Comparison of ENCODE assay signal across 9 cellular contexts in genomic region chr5:148469446-148470062, GRCh38.
DNase-seq lines count a peak whose midpoint lies in the region; ATAC-seq, FAIRE-seq and TF ChIP-seq lines count a peak whose summit lies in the region.
"Had no signal": no experiment of that assay in that cellular context is flagged by ENCODE, and none has a peak within 500 bp of the region (broad histone marks: within the 10 kb centered on the region; RNA-seq: fewer than 3 reads in every experiment).

No MANE protein-coding gene starts in this region.

- ATAC-seq in CD4-positive, alpha-beta T cell (ENCODE audit: poor library complexity): no peak

- H3K27ac ChIP-seq in astrocyte (ENCODE audit: low read depth, low read length) (no peak overlapping the region), left ventricle myocardium inferior (replicated peaks) (peak overlapping the region; percentile 82), sigmoid colon (peak overlapping the region; percentile 11 to 65 (median 29))
- H3K27ac ChIP-seq in CD4-positive, alpha-beta T cell (ENCODE audit: low read depth, low read length): no peak overlapping the region

- WGBS in sigmoid colon, 2 donors: 57 to 72% methylated on average over 5 of the region's 5 CpGs

- intact Hi-C loops in left ventricle myocardium inferior (cut with micrococcal nuclease) (no loop called here), sigmoid colon (cut with DNase I) (loop anchor here (5.0 kb wide), 1 partner anchor 93 kb away; no protein-coding TSS in a partner anchor), posterior vena cava (cut with DNase I) (no loop called here)
- intact Hi-C loops in CD4-positive, alpha-beta T cell (cut with DNase I, micrococcal nuclease): no loop called here

- TF ChIP-seq EP300 in sigmoid colon (IDR thresholded peaks at IDR 0.05): no peak

- DNase-seq in HCEC 1CT (peak; percentile 52), astrocyte (ENCODE audit: low read depth) (peak; percentile 77), left ventricle myocardium inferior (peak; percentile 40), sigmoid colon (peak; percentile 66), SK-N-DZ (ENCODE audit: low spot score) (no peak), posterior vena cava (ENCODE audit: low spot score) (no peak)
- DNase-seq in stimulated activated CD4-positive, alpha-beta T cell treated with anti-CD3 and anti-CD28 coated beads, Interleukin-2, amount 100 ng/mL, for 48 hours: no peak
- DNase-seq in CD4-positive, alpha-beta T cell: no peak

- no peak overlapping the region for H3K4me3 Mint-ChIP-seq in astrocyte (ENCODE audit: unreplicated experiment)
- H3K4me3 Mint-ChIP-seq in CD4-positive, alpha-beta T cell: no peak overlapping the region

- no peak for TF ChIP-seq CTCF in astrocyte (IDR thresholded peaks at IDR 0.05; ENCODE audit: insufficient read depth, low read depth, low read length)
- TF ChIP-seq CTCF in left ventricle myocardium inferior (IDR thresholded peaks at IDR 0.05; ENCODE audit: borderline replicate concordance): no peak
- TF ChIP-seq CTCF in sigmoid colon (IDR thresholded peaks at IDR 0.05): no peak
- TF ChIP-seq CTCF in CD4-positive, alpha-beta T cell (IDR thresholded peaks at IDR 0.05): no peak

- H3K36me3 Mint-ChIP-seq in astrocyte (ENCODE audit: low read depth, unreplicated experiment): no peaks in the 10 kb centered on the region
- H3K36me3 Mint-ChIP-seq in CD4-positive, alpha-beta T cell (ENCODE audit: low read depth): no peaks in the 10 kb centered on the region

- H3K4me1 Mint-ChIP-seq in astrocyte (ENCODE audit: low read depth, unreplicated experiment): peaks cover 3% of the 10 kb centered on the region
- H3K4me1 Mint-ChIP-seq in CD4-positive, alpha-beta T cell (ENCODE audit: low read depth): no peaks in the 10 kb centered on the region

- H3K36me3 ChIP-seq in astrocyte (ENCODE audit: insufficient read depth, low read length): no peaks in the 10 kb centered on the region
- no peaks in the 10 kb centered on the region for H3K36me3 ChIP-seq in left ventricle myocardium inferior
- no peaks in the 10 kb centered on the region for H3K36me3 ChIP-seq in sigmoid colon

- no peaks in the 10 kb centered on the region for H3K27me3 Mint-ChIP-seq in astrocyte (ENCODE audit: low read depth, unreplicated experiment)
- H3K27me3 Mint-ChIP-seq in CD4-positive, alpha-beta T cell: peaks cover 5% of the 10 kb centered on the region

- H3K4me1 ChIP-seq in astrocyte (ENCODE audit: insufficient read depth, low read length) (peaks cover 5% of the 10 kb centered on the region), left ventricle myocardium inferior (peaks cover 35% of the 10 kb centered on the region), sigmoid colon (peaks cover 0 to 31% (median 20%) of the 10 kb centered on the region in 4 donors)

- no peak for FAIRE-seq in astrocyte (lab: Jason Lieb, UNC)
- FAIRE-seq: G401.6 had no signal

- no peaks in the 10 kb centered on the region for H3K79me2 ChIP-seq in astrocyte (ENCODE audit: insufficient read depth, low read length)

- H4K20me1 ChIP-seq in astrocyte (ENCODE audit: insufficient read depth, low read length): no peaks in the 10 kb centered on the region

- H3K27me3 ChIP-seq in astrocyte (ENCODE audit: insufficient read depth, low read length): no peaks in the 10 kb centered on the region
- H3K27me3 ChIP-seq in left ventricle myocardium inferior (ENCODE audit: low read depth): no peaks in the 10 kb centered on the region
- no peaks in the 10 kb centered on the region for H3K27me3 ChIP-seq in sigmoid colon
- H3K27me3 ChIP-seq in CD4-positive, alpha-beta T cell (ENCODE audit: control insufficient read depth, insufficient read depth, low read length): no peaks in the 10 kb centered on the region

- H2AFZ ChIP-seq in astrocyte (ENCODE audit: low read depth, low read length): peak overlapping the region; percentile 54

- H3K9me3 Mint-ChIP-seq in astrocyte (ENCODE audit: unreplicated experiment): no peaks in the 10 kb centered on the region
- no peaks in the 10 kb centered on the region for H3K9me3 Mint-ChIP-seq in CD4-positive, alpha-beta T cell

- H3K4me3 ChIP-seq in astrocyte (ENCODE audit: insufficient read depth, low read depth, low read length) (no peak overlapping the region), left ventricle myocardium inferior (no peak overlapping the region), sigmoid colon (no peak overlapping the region)

- no peak overlapping the region for H3K9ac ChIP-seq in astrocyte (ENCODE audit: low read length)

- H3K4me2 ChIP-seq in astrocyte (ENCODE audit: low read length): peak overlapping the region; percentile 17

- POLR2A ChIA-PET in CD4-positive, alpha-beta T cell (lab: Charles Lee): no interaction called here

- no peak overlapping the region for H3K27ac Mint-ChIP-seq in astrocyte (ENCODE audit: unreplicated experiment)
- H3K27ac Mint-ChIP-seq in CD4-positive, alpha-beta T cell: no peak overlapping the region

- H3K9me3 ChIP-seq in astrocyte (ENCODE audit: insufficient read depth, low read depth, low read length) (no peaks in the 10 kb centered on the region), left ventricle myocardium inferior (replicated peaks) (no peaks in the 10 kb centered on the region), sigmoid colon (no peaks in the 10 kb centered on the region)
- H3K9me3 ChIP-seq in CD4-positive, alpha-beta T cell (ENCODE audit: control insufficient read depth, low read length): no peaks in the 10 kb centered on the region

- no peak for TF ChIP-seq POLR2A in sigmoid colon (IDR thresholded peaks at IDR 0.05)

- CTCF ChIA-PET in CD4-positive, alpha-beta T cell (lab: Charles Lee): no interaction called here

Comparison
In these comparisons a context has a peak if more than half of its experiments do, and no peak if none do; other contexts are left out.
1. DNase-seq: peak in HCEC 1CT (single experiment), astrocyte (single experiment), left ventricle myocardium inferior (single experiment) and sigmoid colon (single experiment); none in stimulated activated CD4-positive, alpha-beta T cell treated with anti-CD3 and anti-CD28 coated beads, Interleukin-2, amount 100 ng/mL, for 48 hours (0 of 2), CD4-positive, alpha-beta T cell (0 of 10), SK-N-DZ (single experiment) and posterior vena cava (single experiment).
2. H3K27ac ChIP-seq: peak in left ventricle myocardium inferior (single experiment) and sigmoid colon (4 of 4); none in astrocyte (single experiment) and CD4-positive, alpha-beta T cell (single experiment).